In the genomic region with DNA sequence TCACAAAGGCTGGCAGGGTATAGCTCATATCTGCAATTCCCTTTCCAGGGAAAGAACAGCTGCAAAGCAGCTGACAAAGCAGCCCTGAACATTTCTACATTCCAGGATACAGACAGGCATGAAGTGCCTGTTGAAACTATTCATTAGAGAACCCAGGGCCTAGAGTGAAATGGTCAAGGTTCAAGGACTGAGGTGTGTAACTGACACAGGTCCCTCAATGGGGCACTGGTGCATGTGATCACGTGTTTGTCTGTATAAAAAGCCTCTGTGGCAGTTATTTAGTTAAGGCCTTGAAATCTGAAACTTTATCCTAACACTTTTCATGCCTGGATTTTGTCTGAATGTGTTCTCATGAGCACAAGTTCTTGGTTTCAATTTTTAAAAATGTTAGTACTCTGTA, we compare ENCODE assay signal across 1 cellular context.
A peak's percentile ranks its signal among the peaks of the same experiment; 100 is the strongest.
TF ChIP-seq lines count a peak whose summit lies in the region.

No MANE protein-coding gene starts in this region.

TF ChIP-seq in HepG2, 621 proteins besides CTCF, POLR2A, EP300 and RAD21 (continued from another document and continues in another):
- TF ChIP-seq, protein P1, sequence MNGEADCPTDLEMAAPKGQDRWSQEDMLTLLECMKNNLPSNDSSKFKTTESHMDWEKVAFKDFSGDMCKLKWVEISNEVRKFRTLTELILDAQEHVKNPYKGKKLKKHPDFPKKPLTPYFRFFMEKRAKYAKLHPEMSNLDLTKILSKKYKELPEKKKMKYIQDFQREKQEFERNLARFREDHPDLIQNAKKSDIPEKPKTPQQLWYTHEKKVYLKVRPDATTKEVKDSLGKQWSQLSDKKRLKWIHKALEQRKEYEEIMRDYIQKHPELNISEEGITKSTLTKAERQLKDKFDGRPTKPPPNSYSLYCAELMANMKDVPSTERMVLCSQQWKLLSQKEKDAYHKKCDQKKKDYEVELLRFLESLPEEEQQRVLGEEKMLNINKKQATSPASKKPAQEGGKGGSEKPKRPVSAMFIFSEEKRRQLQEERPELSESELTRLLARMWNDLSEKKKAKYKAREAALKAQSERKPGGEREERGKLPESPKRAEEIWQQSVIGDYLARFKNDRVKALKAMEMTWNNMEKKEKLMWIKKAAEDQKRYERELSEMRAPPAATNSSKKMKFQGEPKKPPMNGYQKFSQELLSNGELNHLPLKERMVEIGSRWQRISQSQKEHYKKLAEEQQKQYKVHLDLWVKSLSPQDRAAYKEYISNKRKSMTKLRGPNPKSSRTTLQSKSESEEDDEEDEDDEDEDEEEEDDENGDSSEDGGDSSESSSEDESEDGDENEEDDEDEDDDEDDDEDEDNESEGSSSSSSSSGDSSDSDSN (CRISPR knock-in tag; IDR thresholded peaks at IDR 0.05) = no peak
- TF ChIP-seq MZF1 (CRISPR knock-in tag; IDR thresholded peaks at IDR 0.05; ENCODE audit: borderline replicate concordance) (no peak), ZNF143 (CRISPR knock-in tag; IDR thresholded peaks at IDR 0.05) (no peak), KDM6A (CRISPR knock-in tag; IDR thresholded peaks at IDR 0.05; ENCODE audit: low read depth) (peak; percentile 83), XBP1 (CRISPR knock-in tag; IDR thresholded peaks at IDR 0.05) (no peak), ZKSCAN5 (CRISPR knock-in tag; IDR thresholded peaks at IDR 0.05) (no peak), POGZ (CRISPR knock-in tag; IDR thresholded peaks at IDR 0.05) (peak; percentile 83), ZNF746 (CRISPR knock-in tag; IDR thresholded peaks at IDR 0.05) (no peak), FIP1L1 (IDR thresholded peaks at IDR 0.05; ENCODE audit: borderline replicate concordance, insufficient read depth, low read depth, low read length) (no peak), ZFP1 (CRISPR knock-in tag; IDR thresholded peaks at IDR 0.05) (0 out of 2 replicates have a peak, but pooled peaks have one; percentile 63), SMYD3 (CRISPR knock-in tag; IDR thresholded peaks at IDR 0.05) (no peak), GABPA (IDR thresholded peaks at IDR 0.05; ENCODE audit: low read depth, low read length) (no peak), GABPA (CRISPR knock-in tag; IDR thresholded peaks at IDR 0.05; ENCODE audit: low read depth) (no peak), ZNF543 (CRISPR knock-in tag; IDR thresholded peaks at IDR 0.05) (0 out of 2 replicates have a peak, but pooled peaks have one; percentile 42), MYC (CRISPR knock-in tag; IDR thresholded peaks at IDR 0.05; ENCODE audit: borderline replicate concordance) (no peak), CREM (IDR thresholded peaks at IDR 0.05) (peak; percentile 58), CREM (CRISPR knock-in tag; IDR thresholded peaks at IDR 0.05) (no peak), ZNF33A (CRISPR knock-in tag; IDR thresholded peaks at IDR 0.05; ENCODE audit: borderline replicate concordance) (no peak), ATF1 (CRISPR knock-in tag; IDR thresholded peaks at IDR 0.05) (peak; percentile 73; the same call in 1 of the 2 replicates), ZNF230 (CRISPR knock-in tag; IDR thresholded peaks at IDR 0.05) (no peak), MEF2D (CRISPR knock-in tag; IDR thresholded peaks at IDR 0.05) (peak; percentile 69; the same call in 1 of the 2 replicates), GATAD2A (CRISPR knock-in tag; IDR thresholded peaks at IDR 0.05) (peak; percentile 92), ZC3H13 (CRISPR knock-in tag; IDR thresholded peaks at IDR 0.05) (no peak), KDM3A (CRISPR knock-in tag; IDR thresholded peaks at IDR 0.05; ENCODE audit: low read depth) (peak; percentile 38; the same call in 1 of the 2 replicates), MTA3 (CRISPR knock-in tag; IDR thresholded peaks at IDR 0.05) (no peak), MXD4 (CRISPR knock-in tag; IDR thresholded peaks at IDR 0.05) (no peak)
- TF ChIP-seq, protein P2, sequence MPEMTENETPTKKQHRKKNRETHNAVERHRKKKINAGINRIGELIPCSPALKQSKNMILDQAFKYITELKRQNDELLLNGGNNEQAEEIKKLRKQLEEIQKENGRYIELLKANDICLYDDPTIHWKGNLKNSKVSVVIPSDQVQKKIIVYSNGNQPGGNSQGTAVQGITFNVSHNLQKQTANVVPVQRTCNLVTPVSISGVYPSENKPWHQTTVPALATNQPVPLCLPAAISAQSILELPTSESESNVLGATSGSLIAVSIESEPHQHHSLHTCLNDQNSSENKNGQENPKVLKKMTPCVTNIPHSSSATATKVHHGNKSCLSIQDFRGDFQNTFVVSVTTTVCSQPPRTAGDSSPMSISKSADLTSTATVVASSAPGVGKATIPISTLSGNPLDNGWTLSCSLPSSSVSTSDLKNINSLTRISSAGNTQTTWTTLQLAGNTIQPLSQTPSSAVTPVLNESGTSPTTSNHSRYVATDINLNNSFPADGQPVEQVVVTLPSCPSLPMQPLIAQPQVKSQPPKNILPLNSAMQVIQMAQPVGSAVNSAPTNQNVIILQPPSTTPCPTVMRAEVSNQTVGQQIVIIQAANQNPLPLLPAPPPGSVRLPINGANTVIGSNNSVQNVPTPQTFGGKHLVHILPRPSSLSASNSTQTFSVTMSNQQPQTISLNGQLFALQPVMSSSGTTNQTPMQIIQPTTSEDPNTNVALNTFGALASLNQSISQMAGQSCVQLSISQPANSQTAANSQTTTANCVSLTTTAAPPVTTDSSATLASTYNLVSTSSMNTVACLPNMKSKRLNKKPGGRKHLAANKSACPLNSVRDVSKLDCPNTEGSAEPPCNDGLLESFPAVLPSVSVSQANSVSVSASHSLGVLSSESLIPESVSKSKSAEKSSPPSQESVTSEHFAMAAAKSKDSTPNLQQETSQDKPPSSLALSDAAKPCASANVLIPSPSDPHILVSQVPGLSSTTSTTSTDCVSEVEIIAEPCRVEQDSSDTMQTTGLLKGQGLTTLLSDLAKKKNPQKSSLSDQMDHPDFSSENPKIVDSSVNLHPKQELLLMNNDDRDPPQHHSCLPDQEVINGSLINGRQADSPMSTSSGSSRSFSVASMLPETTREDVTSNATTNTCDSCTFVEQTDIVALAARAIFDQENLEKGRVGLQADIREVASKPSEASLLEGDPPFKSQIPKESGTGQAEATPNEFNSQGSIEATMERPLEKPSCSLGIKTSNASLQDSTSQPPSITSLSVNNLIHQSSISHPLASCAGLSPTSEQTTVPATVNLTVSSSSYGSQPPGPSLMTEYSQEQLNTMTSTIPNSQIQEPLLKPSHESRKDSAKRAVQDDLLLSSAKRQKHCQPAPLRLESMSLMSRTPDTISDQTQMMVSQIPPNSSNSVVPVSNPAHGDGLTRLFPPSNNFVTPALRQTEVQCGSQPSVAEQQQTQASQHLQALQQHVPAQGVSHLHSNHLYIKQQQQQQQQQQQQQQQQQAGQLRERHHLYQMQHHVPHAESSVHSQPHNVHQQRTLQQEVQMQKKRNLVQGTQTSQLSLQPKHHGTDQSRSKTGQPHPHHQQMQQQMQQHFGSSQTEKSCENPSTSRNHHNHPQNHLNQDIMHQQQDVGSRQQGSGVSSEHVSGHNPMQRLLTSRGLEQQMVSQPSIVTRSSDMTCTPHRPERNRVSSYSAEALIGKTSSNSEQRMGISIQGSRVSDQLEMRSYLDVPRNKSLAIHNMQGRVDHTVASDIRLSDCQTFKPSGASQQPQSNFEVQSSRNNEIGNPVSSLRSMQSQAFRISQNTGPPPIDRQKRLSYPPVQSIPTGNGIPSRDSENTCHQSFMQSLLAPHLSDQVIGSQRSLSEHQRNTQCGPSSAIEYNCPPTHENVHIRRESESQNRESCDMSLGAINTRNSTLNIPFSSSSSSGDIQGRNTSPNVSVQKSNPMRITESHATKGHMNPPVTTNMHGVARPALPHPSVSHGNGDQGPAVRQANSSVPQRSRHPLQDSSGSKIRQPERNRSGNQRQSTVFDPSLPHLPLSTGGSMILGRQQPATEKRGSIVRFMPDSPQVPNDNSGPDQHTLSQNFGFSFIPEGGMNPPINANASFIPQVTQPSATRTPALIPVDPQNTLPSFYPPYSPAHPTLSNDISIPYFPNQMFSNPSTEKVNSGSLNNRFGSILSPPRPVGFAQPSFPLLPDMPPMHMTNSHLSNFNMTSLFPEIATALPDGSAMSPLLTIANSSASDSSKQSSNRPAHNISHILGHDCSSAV (CRISPR knock-in tag; IDR thresholded peaks at IDR 0.05; ENCODE audit: borderline replicate concordance) = no peak
- TF ChIP-seq, protein P3, sequence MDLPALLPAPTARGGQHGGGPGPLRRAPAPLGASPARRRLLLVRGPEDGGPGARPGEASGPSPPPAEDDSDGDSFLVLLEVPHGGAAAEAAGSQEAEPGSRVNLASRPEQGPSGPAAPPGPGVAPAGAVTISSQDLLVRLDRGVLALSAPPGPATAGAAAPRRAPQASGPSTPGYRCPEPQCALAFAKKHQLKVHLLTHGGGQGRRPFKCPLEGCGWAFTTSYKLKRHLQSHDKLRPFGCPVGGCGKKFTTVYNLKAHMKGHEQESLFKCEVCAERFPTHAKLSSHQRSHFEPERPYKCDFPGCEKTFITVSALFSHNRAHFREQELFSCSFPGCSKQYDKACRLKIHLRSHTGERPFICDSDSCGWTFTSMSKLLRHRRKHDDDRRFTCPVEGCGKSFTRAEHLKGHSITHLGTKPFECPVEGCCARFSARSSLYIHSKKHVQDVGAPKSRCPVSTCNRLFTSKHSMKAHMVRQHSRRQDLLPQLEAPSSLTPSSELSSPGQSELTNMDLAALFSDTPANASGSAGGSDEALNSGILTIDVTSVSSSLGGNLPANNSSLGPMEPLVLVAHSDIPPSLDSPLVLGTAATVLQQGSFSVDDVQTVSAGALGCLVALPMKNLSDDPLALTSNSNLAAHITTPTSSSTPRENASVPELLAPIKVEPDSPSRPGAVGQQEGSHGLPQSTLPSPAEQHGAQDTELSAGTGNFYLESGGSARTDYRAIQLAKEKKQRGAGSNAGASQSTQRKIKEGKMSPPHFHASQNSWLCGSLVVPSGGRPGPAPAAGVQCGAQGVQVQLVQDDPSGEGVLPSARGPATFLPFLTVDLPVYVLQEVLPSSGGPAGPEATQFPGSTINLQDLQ (CRISPR knock-in tag; IDR thresholded peaks at IDR 0.05) = no peak
- TF ChIP-seq, protein P4, sequence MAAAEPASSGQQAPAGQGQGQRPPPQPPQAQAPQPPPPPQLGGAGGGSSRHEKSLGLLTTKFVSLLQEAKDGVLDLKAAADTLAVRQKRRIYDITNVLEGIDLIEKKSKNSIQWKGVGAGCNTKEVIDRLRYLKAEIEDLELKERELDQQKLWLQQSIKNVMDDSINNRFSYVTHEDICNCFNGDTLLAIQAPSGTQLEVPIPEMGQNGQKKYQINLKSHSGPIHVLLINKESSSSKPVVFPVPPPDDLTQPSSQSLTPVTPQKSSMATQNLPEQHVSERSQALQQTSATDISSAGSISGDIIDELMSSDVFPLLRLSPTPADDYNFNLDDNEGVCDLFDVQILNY (CRISPR knock-in tag; conservative IDR thresholded peaks at IDR 0.05) = no peak
- TF ChIP-seq, protein P5, sequence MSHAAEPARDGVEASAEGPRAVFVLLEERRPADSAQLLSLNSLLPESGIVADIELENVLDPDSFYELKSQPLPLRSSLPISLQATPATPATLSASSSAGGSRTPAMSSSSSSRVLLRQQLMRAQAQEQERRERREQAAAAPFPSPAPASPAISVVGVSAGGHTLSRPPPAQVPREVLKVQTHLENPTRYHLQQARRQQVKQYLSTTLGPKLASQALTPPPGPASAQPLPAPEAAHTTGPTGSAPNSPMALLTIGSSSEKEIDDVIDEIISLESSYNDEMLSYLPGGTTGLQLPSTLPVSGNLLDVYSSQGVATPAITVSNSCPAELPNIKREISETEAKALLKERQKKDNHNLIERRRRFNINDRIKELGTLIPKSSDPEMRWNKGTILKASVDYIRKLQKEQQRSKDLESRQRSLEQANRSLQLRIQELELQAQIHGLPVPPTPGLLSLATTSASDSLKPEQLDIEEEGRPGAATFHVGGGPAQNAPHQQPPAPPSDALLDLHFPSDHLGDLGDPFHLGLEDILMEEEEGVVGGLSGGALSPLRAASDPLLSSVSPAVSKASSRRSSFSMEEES (CRISPR knock-in tag; IDR thresholded peaks at IDR 0.05) = peak; percentile 93
- TF ChIP-seq, protein P6, sequence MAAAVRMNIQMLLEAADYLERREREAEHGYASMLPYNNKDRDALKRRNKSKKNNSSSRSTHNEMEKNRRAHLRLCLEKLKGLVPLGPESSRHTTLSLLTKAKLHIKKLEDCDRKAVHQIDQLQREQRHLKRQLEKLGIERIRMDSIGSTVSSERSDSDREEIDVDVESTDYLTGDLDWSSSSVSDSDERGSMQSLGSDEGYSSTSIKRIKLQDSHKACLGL (CRISPR knock-in tag; IDR thresholded peaks at IDR 0.05) = no peak
- TF ChIP-seq, protein P7, sequence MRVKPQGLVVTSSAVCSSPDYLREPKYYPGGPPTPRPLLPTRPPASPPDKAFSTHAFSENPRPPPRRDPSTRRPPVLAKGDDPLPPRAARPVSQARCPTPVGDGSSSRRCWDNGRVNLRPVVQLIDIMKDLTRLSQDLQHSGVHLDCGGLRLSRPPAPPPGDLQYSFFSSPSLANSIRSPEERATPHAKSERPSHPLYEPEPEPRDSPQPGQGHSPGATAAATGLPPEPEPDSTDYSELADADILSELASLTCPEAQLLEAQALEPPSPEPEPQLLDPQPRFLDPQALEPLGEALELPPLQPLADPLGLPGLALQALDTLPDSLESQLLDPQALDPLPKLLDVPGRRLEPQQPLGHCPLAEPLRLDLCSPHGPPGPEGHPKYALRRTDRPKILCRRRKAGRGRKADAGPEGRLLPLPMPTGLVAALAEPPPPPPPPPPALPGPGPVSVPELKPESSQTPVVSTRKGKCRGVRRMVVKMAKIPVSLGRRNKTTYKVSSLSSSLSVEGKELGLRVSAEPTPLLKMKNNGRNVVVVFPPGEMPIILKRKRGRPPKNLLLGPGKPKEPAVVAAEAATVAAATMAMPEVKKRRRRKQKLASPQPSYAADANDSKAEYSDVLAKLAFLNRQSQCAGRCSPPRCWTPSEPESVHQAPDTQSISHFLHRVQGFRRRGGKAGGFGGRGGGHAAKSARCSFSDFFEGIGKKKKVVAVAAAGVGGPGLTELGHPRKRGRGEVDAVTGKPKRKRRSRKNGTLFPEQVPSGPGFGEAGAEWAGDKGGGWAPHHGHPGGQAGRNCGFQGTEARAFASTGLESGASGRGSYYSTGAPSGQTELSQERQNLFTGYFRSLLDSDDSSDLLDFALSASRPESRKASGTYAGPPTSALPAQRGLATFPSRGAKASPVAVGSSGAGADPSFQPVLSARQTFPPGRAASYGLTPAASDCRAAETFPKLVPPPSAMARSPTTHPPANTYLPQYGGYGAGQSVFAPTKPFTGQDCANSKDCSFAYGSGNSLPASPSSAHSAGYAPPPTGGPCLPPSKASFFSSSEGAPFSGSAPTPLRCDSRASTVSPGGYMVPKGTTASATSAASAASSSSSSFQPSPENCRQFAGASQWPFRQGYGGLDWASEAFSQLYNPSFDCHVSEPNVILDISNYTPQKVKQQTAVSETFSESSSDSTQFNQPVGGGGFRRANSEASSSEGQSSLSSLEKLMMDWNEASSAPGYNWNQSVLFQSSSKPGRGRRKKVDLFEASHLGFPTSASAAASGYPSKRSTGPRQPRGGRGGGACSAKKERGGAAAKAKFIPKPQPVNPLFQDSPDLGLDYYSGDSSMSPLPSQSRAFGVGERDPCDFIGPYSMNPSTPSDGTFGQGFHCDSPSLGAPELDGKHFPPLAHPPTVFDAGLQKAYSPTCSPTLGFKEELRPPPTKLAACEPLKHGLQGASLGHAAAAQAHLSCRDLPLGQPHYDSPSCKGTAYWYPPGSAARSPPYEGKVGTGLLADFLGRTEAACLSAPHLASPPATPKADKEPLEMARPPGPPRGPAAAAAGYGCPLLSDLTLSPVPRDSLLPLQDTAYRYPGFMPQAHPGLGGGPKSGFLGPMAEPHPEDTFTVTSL (CRISPR knock-in tag; IDR thresholded peaks at IDR 0.05; ENCODE audit: borderline replicate concordance) = no peak; the same call in 1 of the 2 replicates
